In genomic region chr6:83031689-83032088, GRCh38 we compare ENCODE assay signal across 20 cellular contexts. TPM values are rescaled to one million over a fixed set of nuclear protein-coding genes. Genes with fewer than 3 reads are reported as not detected.
A peak's percentile ranks its signal among the peaks of the same experiment; 100 is the strongest.
DNase-seq lines count a peak whose midpoint lies in the region; ATAC-seq and TF ChIP-seq lines count a peak whose summit lies in the region.
"Had no signal": no experiment of that assay in that cellular context is flagged by ENCODE, and none has a peak within 500 bp of the region (broad histone marks: within the 10 kb centered on the region; RNA-seq: fewer than 3 reads in every experiment).

No MANE protein-coding gene starts in this region.

- H3K36me3 ChIP-seq in left ventricle myocardium inferior, result peaks cover 22% of the 10 kb centered on the region

- H3K4me1 Mint-ChIP-seq in WTC11, result no peaks in the 10 kb centered on the region
- H3K4me1 Mint-ChIP-seq in endothelial cell (ENCODE audit: unreplicated experiment), result no peaks in the 10 kb centered on the region
- H3K4me1 Mint-ChIP-seq: B cell, GM23338, H9 had no signal

- H3K4me3 Mint-ChIP-seq in WTC11 (no peak overlapping the region), endothelial cell (ENCODE audit: unreplicated experiment) (peak overlapping the region; percentile 35)
- H3K4me3 Mint-ChIP-seq: B cell; CD4-positive, CD25-positive, alpha-beta regulatory T cell; CD8-positive, alpha-beta T cell; GM23338; H9; HFFc6 had no signal

- H3K27ac Mint-ChIP-seq in WTC11 (no peak overlapping the region), endothelial cell (ENCODE audit: unreplicated experiment) (no peak overlapping the region)
- H3K27ac Mint-ChIP-seq: B cell; CD4-positive, CD25-positive, alpha-beta regulatory T cell; GM23338; H9; HFFc6 had no signal

- H3K27ac ChIP-seq in left ventricle myocardium inferior (replicated peaks), result no peak overlapping the region
- H3K27ac ChIP-seq: BLaER1, C4-2B had no signal

- CTCF ChIA-PET in WTC11 (lab: Charles Lee), result no interaction called here

- no peak for ATAC-seq in WTC11
- ATAC-seq: CD8-positive, alpha-beta T cell; GM23338; HCT116 had no signal

- TF ChIP-seq CTCF in WTC11 (IDR thresholded peaks at IDR 0.05), result no peak
- no peak for TF ChIP-seq CTCF in endothelial cell (IDR thresholded peaks at IDR 0.05; ENCODE audit: unreplicated experiment)
- TF ChIP-seq CTCF in left ventricle myocardium inferior (IDR thresholded peaks at IDR 0.05; ENCODE audit: borderline replicate concordance), result no peak

- POLR2A ChIA-PET in WTC11 (lab: Charles Lee), result no interaction called here

- H3K4me1 ChIP-seq in left ventricle myocardium inferior, result no peaks in the 10 kb centered on the region
- H3K4me1 ChIP-seq: BLaER1, Caco-2 had no signal

- intact Hi-C loops in left ventricle myocardium inferior (cut with micrococcal nuclease), result no loop called here

- H3K27me3 ChIP-seq in left ventricle myocardium inferior (ENCODE audit: low read depth), result no peaks in the 10 kb centered on the region
- H3K27me3 ChIP-seq: BLaER1 had no signal

- peaks cover 52% of the 10 kb centered on the region for H3K9me3 Mint-ChIP-seq in WTC11
- peaks cover 6% of the 10 kb centered on the region for H3K9me3 Mint-ChIP-seq in endothelial cell (ENCODE audit: unreplicated experiment)

- H3K36me3 Mint-ChIP-seq in WTC11, result peaks cover 63% of the 10 kb centered on the region
- peaks cover 49% of the 10 kb centered on the region for H3K36me3 Mint-ChIP-seq in endothelial cell (ENCODE audit: low read depth, unreplicated experiment)

- H3K4me3 ChIP-seq in left ventricle myocardium inferior, result no peak overlapping the region
- H3K4me3 ChIP-seq: BLaER1, GM23338 had no signal

- H3K27me3 Mint-ChIP-seq in WTC11 (ENCODE audit: low read depth) (no peaks in the 10 kb centered on the region), endothelial cell (ENCODE audit: unreplicated experiment) (peaks cover 2% of the 10 kb centered on the region)
- H3K27me3 Mint-ChIP-seq: B cell; CD4-positive, CD25-positive, alpha-beta regulatory T cell had no signal

- H3K9me3 ChIP-seq in left ventricle myocardium inferior (replicated peaks), result peaks cover 11% of the 10 kb centered on the region

- peak; percentile 8 for DNase-seq in ELF-1 (ENCODE audit: low read depth, low spot score)
- peak; percentile 2 for DNase-seq in LHCN-M2 (ENCODE audit: low read depth)
- no peak for DNase-seq in WTC11 (ENCODE audit: low spot score)
- DNase-seq in endothelial cell (ENCODE audit: low spot score), result no peak
- no peak for DNase-seq in left ventricle myocardium inferior
- DNase-seq in activated CD4-positive, alpha-beta T cell treated with anti-CD3 and anti-CD28 coated beads, Interleukin-2, amount 50 U/mL, for 1 hour, result no peak
- no peak for DNase-seq in germinal center (ENCODE audit: low spot score)
- no peak for DNase-seq in dedifferentiated amniotic fluid mesenchymal stem cell (ENCODE audit: extremely low spot score)
- DNase-seq: Caco-2; CD4-positive, CD25-positive, alpha-beta regulatory T cell; CD8-positive, alpha-beta T cell; DMS153; DMS79 treated with DMSO at 0.1 percent for 48 hours; H9; HFFc6 had no signal

TF ChIP-seq in WTC11, 78 proteins besides CTCF, POLR2A, EP300 and RAD21:
- TF ChIP-seq HMGXB4 (CRISPR knock-in tag; IDR thresholded peaks at IDR 0.05), result 0 out of 2 replicates have a peak, but pooled peaks have one; percentile 23
- TF ChIP-seq HMGA2 (CRISPR knock-in tag; IDR thresholded peaks at IDR 0.05), result no peak
- no peak for TF ChIP-seq TEAD1 (CRISPR knock-in tag; IDR thresholded peaks at IDR 0.05)

RNA-seq across cellular contexts. Expression of gene UBE3D, which starts 34.0 kb away (rescaled TPM):
- total RNA-seq in LHCN-M2 (2014; rRNA removed) (4.1 and 4.4 TPM in 2 replicates), WTC11 (2021) (14.0 to 17.4 TPM (median 14.7 TPM) in 3 replicates), endothelial cell (ENCODE audit: unreplicated experiment) (12.1 TPM), left ventricle myocardium inferior (2.5 TPM)
- 2.0 TPM for polyA plus RNA-seq in LHCN-M2 (2012)

RNA-seq across cellular contexts. Expression of gene DOP1A, which starts 35.8 kb away (rescaled TPM):
- total RNA-seq in LHCN-M2 (2014; rRNA removed), result 14.4 and 16.6 TPM in 2 replicates
- 2.7 TPM for polyA plus RNA-seq in LHCN-M2 (2012)
- total RNA-seq in WTC11 (2021), result 13.1 to 16.9 TPM (median 15.1 TPM) in 3 replicates
- 20.0 TPM for total RNA-seq in endothelial cell (ENCODE audit: unreplicated experiment)
- 18.1 TPM for total RNA-seq in left ventricle myocardium inferior

Comparison
In these comparisons a context has a peak if more than half of its experiments do, and no peak if none do; other contexts are left out.
1. DNase-seq: peak in ELF-1 (single experiment) and LHCN-M2 (single experiment); none in WTC11 (single experiment), endothelial cell (single experiment), left ventricle myocardium inferior (single experiment), activated CD4-positive, alpha-beta T cell treated with anti-CD3 and anti-CD28 coated beads, Interleukin-2, amount 50 U/mL, for 1 hour (single experiment), germinal center (single experiment) and dedifferentiated amniotic fluid mesenchymal stem cell (single experiment).